Comparison of ENCODE assay signal across 27 cellular contexts in the genomic region with DNA sequence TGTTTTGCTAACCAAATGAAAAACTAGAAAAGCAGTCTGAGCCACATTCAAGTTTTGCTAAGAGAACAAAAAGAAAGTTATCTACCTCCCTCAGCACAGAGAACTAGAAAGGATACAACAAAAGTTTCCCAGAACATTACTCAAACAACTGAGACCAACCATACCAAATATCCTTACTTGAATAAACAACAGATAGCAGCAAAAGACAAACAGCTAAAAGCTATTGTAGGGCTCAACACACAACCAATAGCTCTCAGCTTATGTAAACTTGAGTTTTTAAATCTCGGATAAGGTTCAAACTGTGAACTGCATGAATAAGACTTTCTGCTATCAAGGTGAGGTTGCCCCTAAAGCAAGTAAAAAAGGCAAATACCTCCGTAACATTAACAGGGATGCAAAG. TPM values are rescaled to one million over a fixed set of nuclear protein-coding genes. Genes with fewer than 3 reads are reported as not detected.
"Had no signal": no experiment of that assay in that cellular context is flagged by ENCODE, and none has a peak within 500 bp of the region (broad histone marks: within the 10 kb centered on the region; RNA-seq: fewer than 3 reads in every experiment).

No MANE protein-coding gene starts in this region.

- H3K36me3 ChIP-seq: gastroesophageal sphincter had no signal

- H3K9me3 ChIP-seq: esophagus squamous epithelium, gastroesophageal sphincter had no signal

- H3K4me3 ChIP-seq: esophagus squamous epithelium, gastroesophageal sphincter had no signal

- H3K9me3 Mint-ChIP-seq: activated CD4-positive, alpha-beta memory T cell treated with anti-CD3 and anti-CD28 coated beads for 36 hours; activated CD4-positive, alpha-beta T cell treated with anti-CD3 and anti-CD28 coated beads, Interleukin-2, amount 10 ng/mL, durations not matched to agents 24 days and 14 days; activated T-helper 17 cell treated with anti-CD3 and anti-CD28 coated beads, Interleukin-2, amount 50 U/mL, for 72 hours; effector memory CD8-positive, alpha-beta T cell had no signal

- H3K27me3 ChIP-seq: gastroesophageal sphincter had no signal

- DNase-seq: activated CD4-positive, alpha-beta memory T cell treated with anti-CD3 and anti-CD28 coated beads for 36 hours; activated CD4-positive, alpha-beta T cell treated with anti-CD3 and anti-CD28 coated beads for 36 hours; activated CD4-positive, alpha-beta T cell treated with anti-CD3 and anti-CD28 coated beads, Interleukin-2, amount 10 ng/mL, durations not matched to agents 24 days and 14 days; activated CD4-positive, CD25-positive, alpha-beta regulatory T cell; activated CD4-positive, CD25-positive, alpha-beta regulatory T cell treated with anti-CD3 and anti-CD28 coated beads, Interleukin-2, amount 50 U/mL, for 72 hours; activated CD8-positive, alpha-beta memory T cell treated with anti-CD3 and anti-CD28 coated beads, Interleukin-2, amount 10 ng/mL, durations not matched to agents 7 days and 5 days; activated CD8-positive, alpha-beta memory T cell treated with anti-CD3 and anti-CD28 coated beads, Interleukin-2, amount 50 U/mL, for 4 hours; activated CD8-positive, alpha-beta T cell treated with anti-CD3 and anti-CD28 coated beads, Interleukin-2, amount 10 ng/mL, durations not matched to agents 7 days and 5 days; activated effector memory CD4-positive, alpha-beta T cell treated with Interleukin-2 at 50 U/mL for 16 hours; activated gamma-delta T cell treated with Interleukin-2 at 50 U/mL for 16 hours; activated naive CD4-positive, alpha-beta T cell treated with anti-CD3 and anti-CD28 coated beads, Interleukin-2, amount 50 U/mL, for 16 hours; activated naive CD4-positive, alpha-beta T cell treated with Interleukin-2 at 50 U/mL for 16 hours; activated T-cell treated with anti-CD3 and anti-CD28 coated beads, Interleukin-2, amount 50 U/mL, for 1 hour; amniotic stem cell; anterior cingulate cortex; caudate nucleus; cortex of kidney; dermis blood vessel endothelial cell; effector CD4-positive, alpha-beta T cell; effector memory CD8-positive, alpha-beta T cell; esophagus squamous epithelium; foreskin melanocyte; T-helper 2 cell had no signal

- ATAC-seq: activated CD4-positive, alpha-beta T cell treated with anti-CD3 and anti-CD28 coated beads for 36 hours; activated CD8-positive, alpha-beta memory T cell treated with anti-CD3 and anti-CD28 coated beads, Interleukin-2, amount 10 ng/mL, durations not matched to agents 7 days and 5 days; activated CD8-positive, alpha-beta T cell treated with anti-CD3 and anti-CD28 coated beads, Interleukin-2, amount 10 ng/mL, durations not matched to agents 7 days and 5 days; activated T-helper 17 cell treated with anti-CD3 and anti-CD28 coated beads, Interleukin-2, amount 50 U/mL, for 72 hours; effector memory CD8-positive, alpha-beta T cell; gastroesophageal sphincter had no signal

- H3K4me3 Mint-ChIP-seq: activated CD4-positive, alpha-beta memory T cell treated with anti-CD3 and anti-CD28 coated beads for 36 hours; activated CD4-positive, alpha-beta T cell treated with anti-CD3 and anti-CD28 coated beads for 36 hours; activated CD4-positive, alpha-beta T cell treated with anti-CD3 and anti-CD28 coated beads, Interleukin-2, amount 10 ng/mL, durations not matched to agents 24 days and 14 days; activated CD8-positive, alpha-beta memory T cell treated with anti-CD3 and anti-CD28 coated beads, Interleukin-2, amount 10 ng/mL, durations not matched to agents 7 days and 5 days; activated CD8-positive, alpha-beta T cell treated with anti-CD3 and anti-CD28 coated beads, Interleukin-2, amount 10 ng/mL, durations not matched to agents 7 days and 5 days; activated naive CD8-positive, alpha-beta T cell; activated T-helper 17 cell treated with anti-CD3 and anti-CD28 coated beads, Interleukin-2, amount 50 U/mL, for 72 hours; effector memory CD8-positive, alpha-beta T cell had no signal

- H3K36me3 Mint-ChIP-seq: activated CD4-positive, alpha-beta memory T cell treated with anti-CD3 and anti-CD28 coated beads for 36 hours; activated CD8-positive, alpha-beta memory T cell treated with anti-CD3 and anti-CD28 coated beads, Interleukin-2, amount 10 ng/mL, durations not matched to agents 7 days and 5 days; activated naive CD8-positive, alpha-beta T cell had no signal

- H3K27ac ChIP-seq: epithelial cell of prostate, esophagus squamous epithelium, gastroesophageal sphincter had no signal

- H3K27ac Mint-ChIP-seq: activated CD4-positive, alpha-beta memory T cell treated with anti-CD3 and anti-CD28 coated beads for 36 hours; activated CD4-positive, alpha-beta T cell treated with anti-CD3 and anti-CD28 coated beads for 36 hours; activated CD4-positive, alpha-beta T cell treated with anti-CD3 and anti-CD28 coated beads, Interleukin-2, amount 10 ng/mL, durations not matched to agents 24 days and 14 days; activated CD8-positive, alpha-beta memory T cell treated with anti-CD3 and anti-CD28 coated beads, Interleukin-2, amount 10 ng/mL, durations not matched to agents 7 days and 5 days; activated CD8-positive, alpha-beta T cell treated with anti-CD3 and anti-CD28 coated beads, Interleukin-2, amount 10 ng/mL, durations not matched to agents 7 days and 5 days; activated naive CD8-positive, alpha-beta T cell; activated T-helper 17 cell treated with anti-CD3 and anti-CD28 coated beads, Interleukin-2, amount 50 U/mL, for 72 hours; effector memory CD8-positive, alpha-beta T cell had no signal

RNA-seq across cellular contexts. Expression of a gene that starts 3.5 kb away (rescaled TPM):
- total RNA-seq: activated CD4-positive, alpha-beta T cell treated with anti-CD3 and anti-CD28 coated beads, Interleukin-2, amount 10 ng/mL, durations not matched to agents 24 days and 14 days had no signal
